In genomic region chr12:89167986-89168385, GRCh38 we compare ENCODE assay signal across 1 cellular context.
TF ChIP-seq lines count a peak whose summit lies in the region.

No MANE protein-coding gene starts in this region.

TF ChIP-seq in IMR-90, 13 proteins besides CTCF, POLR2A, EP300 and RAD21 (continued from another document):
- TF ChIP-seq RFX5 (IDR thresholded peaks at IDR 0.05; ENCODE audit: low read depth, low read length): no peak
- TF ChIP-seq RCOR1 (IDR thresholded peaks at IDR 0.05; ENCODE audit: insufficient replicate concordance, low read length): no peak
- TF ChIP-seq ELK1 (IDR thresholded peaks at IDR 0.05; ENCODE audit: borderline replicate concordance, low read depth, low read length): no peak
- no peak for TF ChIP-seq MXI1 (IDR thresholded peaks at IDR 0.05; ENCODE audit: borderline replicate concordance, low read depth, low read length)
- TF ChIP-seq SMC3 (IDR thresholded peaks at IDR 0.05; ENCODE audit: low read depth, low read length): no peak
- no peak for TF ChIP-seq FOS (IDR thresholded peaks at IDR 0.05; ENCODE audit: low read depth, low read length)
- TF ChIP-seq BHLHE40 (IDR thresholded peaks at IDR 0.05; ENCODE audit: low read depth, low read length): no peak
- no peak for TF ChIP-seq NFE2L2 (IDR thresholded peaks at IDR 0.05; ENCODE audit: low read depth, low read length)
- no peak for TF ChIP-seq MAFK (IDR thresholded peaks at IDR 0.05; ENCODE audit: low read depth, low read length)
- TF ChIP-seq MAZ (IDR thresholded peaks at IDR 0.05; ENCODE audit: borderline replicate concordance, low read depth, low read length): no peak
